ENCODE assay signal across 17 cellular contexts in the genomic region with DNA sequence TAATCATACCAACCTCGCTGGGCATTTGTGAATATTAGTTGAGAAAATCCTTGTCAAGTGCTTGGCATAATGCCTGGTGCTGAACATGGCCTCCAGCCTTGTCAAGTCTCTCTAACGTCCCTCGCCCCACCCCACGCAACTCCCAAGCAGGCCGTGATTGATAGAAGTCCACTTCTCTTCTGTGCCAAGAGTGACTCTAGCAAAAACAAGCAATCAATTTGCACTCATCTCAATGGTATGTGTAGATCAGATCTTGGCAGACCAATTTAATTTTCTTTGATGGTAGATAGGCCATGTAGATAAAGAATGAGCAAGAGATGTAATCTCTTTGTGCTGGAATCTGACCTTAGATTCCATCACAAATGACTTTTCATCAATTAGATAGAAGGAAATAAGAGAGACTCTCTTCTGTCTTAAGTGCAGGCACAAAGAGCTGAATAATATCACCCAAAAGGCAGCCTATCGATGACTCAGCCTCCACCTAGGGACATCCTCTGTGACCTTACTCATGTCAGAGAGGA. TPM values are rescaled to one million over a fixed set of nuclear protein-coding genes. Genes with fewer than 3 reads are reported as not detected.
A peak's percentile ranks its signal among the peaks of the same experiment; 100 is the strongest.
DNase-seq lines count a peak whose midpoint lies in the region; ATAC-seq and TF ChIP-seq lines count a peak whose summit lies in the region.
"Had no signal": no experiment of that assay in that cellular context is flagged by ENCODE, and none has a peak within 500 bp of the region (broad histone marks: within the 10 kb centered on the region; RNA-seq: fewer than 3 reads in every experiment).

No MANE protein-coding gene starts in this region.

- H3K36me3 Mint-ChIP-seq in activated T-cell treated with anti-CD3 and anti-CD28 coated beads, Interleukin-2, amount 50 U/mL, for 24 hours (ENCODE audit: low read depth): no peaks in the 10 kb centered on the region

- H3K4me3 Mint-ChIP-seq in activated T-cell treated with anti-CD3 and anti-CD28 coated beads, Interleukin-2, amount 50 U/mL, for 24 hours: no peak overlapping the region
- H3K4me3 Mint-ChIP-seq: stimulated activated naive CD8-positive, alpha-beta T cell treated with anti-CD3 and anti-CD28 coated beads, Interleukin-15, amount 100 ng/mL, for 72 hours had no signal

- intact Hi-C loops in esophagus muscularis mucosa (cut with DNase I) (no loop called here), stomach (cut with DNase I; ENCODE audit: low total_unique reads) (no loop called here), left colon (cut with DNase I, micrococcal nuclease) (no loop called here)

- 72% methylated on average over 6 of the region's 6 CpGs for WGBS in esophagus muscularis mucosa
- WGBS in stomach, 5 donors: 77 to 82% (median 79%) methylated on average over 6 of the region's 6 CpGs

- CTCF ChIA-PET in RWPE1 (lab: Yijun Ruan, JAX): no interaction called here

- H3K4me1 Mint-ChIP-seq in activated T-cell treated with anti-CD3 and anti-CD28 coated beads, Interleukin-2, amount 50 U/mL, for 24 hours (ENCODE audit: low read depth): peaks cover 17% of the 10 kb centered on the region

- H3K27me3 Mint-ChIP-seq in activated T-cell treated with anti-CD3 and anti-CD28 coated beads, Interleukin-2, amount 50 U/mL, for 24 hours: no peaks in the 10 kb centered on the region

- no peak for TF ChIP-seq CTCF in RWPE1 (conservative IDR thresholded peaks at IDR 0.05; ENCODE audit: low read depth)
- no peak for TF ChIP-seq CTCF in esophagus muscularis mucosa (IDR thresholded peaks at IDR 0.05)
- no peak for TF ChIP-seq CTCF in stomach (IDR thresholded peaks at IDR 0.05)

- H3K4me3 ChIP-seq in esophagus muscularis mucosa (no peak overlapping the region), stomach (no peak overlapping the region)
- H3K4me3 ChIP-seq: Peyer's patch had no signal

- POLR2A ChIA-PET in RWPE1 (lab: Yijun Ruan, JAX; ENCODE audit: low non-redundant PET): no interaction called here

- H3K27me3 ChIP-seq in esophagus muscularis mucosa (no peaks in the 10 kb centered on the region), stomach (no peaks in the 10 kb centered on the region)
- H3K27me3 ChIP-seq: Peyer's patch had no signal

- H3K36me3 ChIP-seq in esophagus muscularis mucosa: no peaks in the 10 kb centered on the region
- H3K36me3 ChIP-seq in stomach: no peaks in the 10 kb centered on the region
- H3K36me3 ChIP-seq: Peyer's patch had no signal

- ATAC-seq in left colon: no peak
- ATAC-seq: left cardiac atrium; stimulated activated naive CD8-positive, alpha-beta T cell treated with anti-CD3 and anti-CD28 coated beads, Interleukin-15, amount 100 ng/mL, for 72 hours had no signal

- no peak overlapping the region for H3K27ac ChIP-seq in RWPE1
- H3K27ac ChIP-seq in esophagus muscularis mucosa (replicated peaks in 1 of 4): no peak overlapping the region
- H3K27ac ChIP-seq in stomach: no peak overlapping the region
- H3K27ac ChIP-seq: HL-60, Peyer's patch had no signal

- peaks cover 28 to 53% (median 48%) of the 10 kb centered on the region in 4 donors for H3K4me1 ChIP-seq in esophagus muscularis mucosa
- peaks cover 9 to 36% (median 23%) of the 10 kb centered on the region in 4 donors for H3K4me1 ChIP-seq in stomach

- TF ChIP-seq EP300 in esophagus muscularis mucosa (IDR thresholded peaks at IDR 0.05) (no peak), stomach (IDR thresholded peaks at IDR 0.05) (no peak)

- no peaks in the 10 kb centered on the region for H3K9me3 Mint-ChIP-seq in activated T-cell treated with anti-CD3 and anti-CD28 coated beads, Interleukin-2, amount 50 U/mL, for 24 hours
- H3K9me3 Mint-ChIP-seq: stimulated activated naive CD8-positive, alpha-beta T cell treated with anti-CD3 and anti-CD28 coated beads, Interleukin-15, amount 100 ng/mL, for 72 hours had no signal

- TF ChIP-seq POLR2A in esophagus muscularis mucosa (IDR thresholded peaks at IDR 0.05; ENCODE audit: low read depth): no peak
- no peak for TF ChIP-seq POLR2A in stomach (IDR thresholded peaks at IDR 0.05)

- H3K9me3 ChIP-seq in esophagus muscularis mucosa (no peaks in the 10 kb centered on the region), stomach (no peaks in the 10 kb centered on the region)
- H3K9me3 ChIP-seq: Peyer's patch had no signal

- DNase-seq in Daoy (ENCODE audit: low read depth) (peak; percentile 7), RWPE1 (ENCODE audit: low spot score) (peak; percentile 30), esophagus muscularis mucosa (ENCODE audit: extremely low spot score) (peak; percentile 81), renal cortical epithelial cell (ENCODE audit: low read depth) (peak; percentile 35), stomach (no peak), T-helper 2 cell (no peak), left colon (no peak)
- no peak for DNase-seq in activated T-cell treated with anti-CD3 and anti-CD28 coated beads, Interleukin-2, amount 50 U/mL, for 24 hours
- DNase-seq: activated naive CD4-positive, alpha-beta T cell treated with anti-CD3 and anti-CD28 coated beads, Interleukin-2, amount 50 U/mL, for 16 hours; activated T-cell treated with anti-CD3 and anti-CD28 coated beads for 4 hours; hippocampal formation; left cardiac atrium; NCI-H1092; NCI-H748 treated with DMSO at 0.1 percent for 48 hours; stimulated activated naive CD8-positive, alpha-beta T cell treated with anti-CD3 and anti-CD28 coated beads, Interleukin-15, amount 100 ng/mL, for 72 hours had no signal

- no peak overlapping the region for H3K27ac Mint-ChIP-seq in activated T-cell treated with anti-CD3 and anti-CD28 coated beads, Interleukin-2, amount 50 U/mL, for 24 hours
- H3K27ac Mint-ChIP-seq: stimulated activated naive CD8-positive, alpha-beta T cell treated with anti-CD3 and anti-CD28 coated beads, Interleukin-15, amount 100 ng/mL, for 72 hours had no signal

RNA-seq across cellular contexts. Expression of a gene that starts 31.0 kb away (rescaled TPM):
- 14.3 and 21.8 TPM in 2 replicates for total RNA-seq in Daoy (2014; rRNA removed; shearing (Covaris generic))
- total RNA-seq in esophagus muscularis mucosa (10 to 100 TPM; 30.6 to 43.0 (median 40.0) TPM), renal cortical epithelial cell (21.5 and 36.3 TPM in 2 replicates), stomach (10 to 100 TPM in 1 of 5 donors, 1 to 10 TPM in 4; 1.2 to 24.2 (median 5.9) TPM), left colon (1 to 10 TPM; 3.3 to 9.4 TPM)
- polyA plus RNA-seq in stomach: 1 to 10 TPM; 1.4 to 3.1 (median 2.1) TPM

Comparison
In these comparisons a context has a peak if more than half of its experiments do, and no peak if none do; other contexts are left out.
1. DNase-seq: peak in Daoy (single experiment), RWPE1 (single experiment), esophagus muscularis mucosa (single experiment) and renal cortical epithelial cell (single experiment); none in activated T-cell treated with anti-CD3 and anti-CD28 coated beads, Interleukin-2, amount 50 U/mL, for 24 hours (single experiment), stomach (single experiment), T-helper 2 cell (0 of 5) and left colon (0 of 2).